In genomic region chr6:27902335-27903314, GRCh38 we compare ENCODE assay signal across 8 cellular contexts. TPM values are rescaled to one million over a fixed set of nuclear protein-coding genes. Genes with fewer than 3 reads are reported as not detected.
A peak's percentile ranks its signal among the peaks of the same experiment; 100 is the strongest.
DNase-seq lines count a peak whose midpoint lies in the region; TF ChIP-seq lines count a peak whose summit lies in the region.

No MANE protein-coding gene starts in this region.

- no peaks in the 10 kb centered on the region for H4K20me1 ChIP-seq in SU-DHL-6 (ENCODE audit: low read depth, low read length)

- H3K27me3 ChIP-seq in SU-DHL-6 (ENCODE audit: low read length) (no peaks in the 10 kb centered on the region), cardiac muscle cell (no peaks in the 10 kb centered on the region)

- H3K4me1 ChIP-seq in HEK293 (ENCODE audit: control insufficient read depth, insufficient read depth, low read length) (no peaks in the 10 kb centered on the region), cardiac muscle cell (ENCODE audit: low read depth) (no peaks in the 10 kb centered on the region)

- H3K4me1 Mint-ChIP-seq in type B pancreatic cell (ENCODE audit: unreplicated experiment), result peaks cover 15% of the 10 kb centered on the region

- H3K4me2 ChIP-seq in SU-DHL-6 (ENCODE audit: low read depth, low read length, poor library complexity, severe bottlenecking), result peak overlapping the region; percentile 91

- H3K4me3 ChIP-seq in HEK293 (ENCODE audit: low read depth, low read length) (peak overlapping the region; percentile 73), SU-DHL-6 (ENCODE audit: insufficient read depth, low read length, poor library complexity, severe bottlenecking) (peak overlapping the region; percentile 91), cardiac muscle cell (peak overlapping the region; percentile 74)

- peak; percentile 70 for DNase-seq in GDM1 (lab: John Stamatoyannopoulos, UW)
- peak; percentile 91 for DNase-seq in NAMALWA (ENCODE audit: low spot score)
- DNase-seq in activated naive CD8-positive, alpha-beta T cell treated with anti-CD3 and anti-CD28 coated beads, Interleukin-2, amount 50 U/mL, for 16 hours (ENCODE audit: low read depth, low spot score), result peak; percentile 80
- peak; percentile 78 to 85 for DNase-seq in cardiac muscle cell (ENCODE audit: low read depth in 1 of 2, low spot score in 1 of 2)
- peak; percentile 94 for DNase-seq in pons (ENCODE audit: low spot score)
- peak; percentile 89 for DNase-seq in type B pancreatic cell (ENCODE audit: extremely low spot score, unreplicated experiment)

- peaks cover 9% of the 10 kb centered on the region for H3K27me3 Mint-ChIP-seq in type B pancreatic cell

- CTCF ChIA-PET in HEK293 (lab: Yijun Ruan, JAX), result interaction anchor here (0.7 to 1.1 kb wide), 3 partner anchors 106 to 210 kb away, joined by 3 to 4 read pairs (median 3); no protein-coding TSS in a partner anchor

- POLR2A ChIA-PET in HEK293 (lab: Yijun Ruan, JAX), result interaction anchor here (0.6 to 1.2 kb wide), 11 partner anchors 10 to 1707 kb away, joined by 3 to 5 read pairs (median 4); partner anchors contain the start of gene ZKSCAN4

- peaks cover 7% of the 10 kb centered on the region for H3K36me3 Mint-ChIP-seq in type B pancreatic cell

- no peaks in the 10 kb centered on the region for H3K9me2 ChIP-seq in SU-DHL-6 (replicated peaks; ENCODE audit: insufficient read depth, low read length)

- peaks cover 3% of the 10 kb centered on the region; the same call in 1 of the 2 replicates for H3F3A ChIP-seq in SU-DHL-6 (ENCODE audit: insufficient read depth)

- H3K27ac Mint-ChIP-seq in type B pancreatic cell, result peak overlapping the region; percentile 99

- no peaks in the 10 kb centered on the region for H3K9me3 Mint-ChIP-seq in type B pancreatic cell

- no peaks in the 10 kb centered on the region for H3K79me2 ChIP-seq in SU-DHL-6 (ENCODE audit: insufficient read depth, low read length)

- no peaks in the 10 kb centered on the region for H3K36me3 ChIP-seq in HEK293 (ENCODE audit: control insufficient read depth in 2 of 2, insufficient read depth in 1 of 2, low read length in 2 of 2)
- no peaks in the 10 kb centered on the region for H3K36me3 ChIP-seq in SU-DHL-6 (ENCODE audit: low read length)
- H3K36me3 ChIP-seq in cardiac muscle cell, result no peaks in the 10 kb centered on the region

- H3K4me3 Mint-ChIP-seq in type B pancreatic cell, result peak overlapping the region; percentile 95

- H3K27ac ChIP-seq in HEK293 (ENCODE audit: extremely low read depth, low read depth, low read length) (peak overlapping the region; percentile 75), SU-DHL-6 (ENCODE audit: low read depth, low read length) (peak overlapping the region; percentile 52), cardiac muscle cell (peak overlapping the region; percentile 90)

- TF ChIP-seq CTCF in HEK293 (tag by site-specific recombination; IDR thresholded peaks at IDR 0.05) (no peak), SU-DHL-6 (IDR thresholded peaks at IDR 0.05; ENCODE audit: insufficient read depth, low read length, poor library complexity, severe bottlenecking) (no peak), cardiac muscle cell (IDR thresholded peaks at IDR 0.05; ENCODE audit: low read depth, low read length) (no peak), type B pancreatic cell (conservative IDR thresholded peaks at IDR 0.05) (no peak)

- peak overlapping the region; percentile 93 for H2AFZ ChIP-seq in SU-DHL-6 (ENCODE audit: low read depth, low read length, severe bottlenecking)

- H3K9me3 ChIP-seq in HEK293 (ENCODE audit: control insufficient read depth, insufficient read depth, low read depth, low read length), result no peaks in the 10 kb centered on the region
- no peaks in the 10 kb centered on the region for H3K9me3 ChIP-seq in SU-DHL-6 (ENCODE audit: insufficient read depth, low read length)
- H3K9me3 ChIP-seq in cardiac muscle cell (ENCODE audit: low read depth), result no peaks in the 10 kb centered on the region

- peak overlapping the region; percentile 52 for H3K9ac ChIP-seq in SU-DHL-6 (ENCODE audit: low read length)

TF ChIP-seq in HEK293, 187 proteins besides CTCF, POLR2A, EP300 and RAD21 (continues in another document):
- TF ChIP-seq KLF8 (tag by site-specific recombination; IDR thresholded peaks at IDR 0.05), result peak; percentile 30; the same call in 1 of the 2 replicates
- peak; percentile 63; the same call in 1 of the 2 replicates for TF ChIP-seq ZNF394 (tag by site-specific recombination; IDR thresholded peaks at IDR 0.05; ENCODE audit: borderline replicate concordance)
- TF ChIP-seq ZNF624 (tag by site-specific recombination; IDR thresholded peaks at IDR 0.05), result no peak
- TF ChIP-seq SALL2 (tag by site-specific recombination; IDR thresholded peaks at IDR 0.05; ENCODE audit: borderline replicate concordance), result no peak
- TF ChIP-seq ZNF362 (tag by site-specific recombination; IDR thresholded peaks at IDR 0.05), result peak; percentile 77
- TF ChIP-seq ZBTB8A (tag by site-specific recombination; IDR thresholded peaks at IDR 0.05), result peak; percentile 49
- peak; percentile 64; the same call in 1 of the 2 replicates for TF ChIP-seq ZSCAN30 (tag by site-specific recombination; IDR thresholded peaks at IDR 0.05)
- TF ChIP-seq ZNF561 (tag by site-specific recombination; IDR thresholded peaks at IDR 0.05; ENCODE audit: borderline replicate concordance), result peak; percentile 78
- peak; percentile 64; the same call in 1 of the 2 replicates for TF ChIP-seq ZNF221 (tag by site-specific recombination; IDR thresholded peaks at IDR 0.05; ENCODE audit: borderline replicate concordance)
- TF ChIP-seq ZNF449 (tag by site-specific recombination; IDR thresholded peaks at IDR 0.05), result peak; percentile 13; the same call in 1 of the 2 replicates
- no peak for TF ChIP-seq ZNF560 (tag by site-specific recombination; IDR thresholded peaks at IDR 0.05; ENCODE audit: borderline replicate concordance)
- TF ChIP-seq PRDM6 (tag by site-specific recombination; IDR thresholded peaks at IDR 0.05), result peak; percentile 22; the same call in 1 of the 2 replicates
- TF ChIP-seq SP3 (tag by site-specific recombination; IDR thresholded peaks at IDR 0.05), result 0 out of 2 replicates have a peak, but pooled peaks have one; percentile 2
- no peak for TF ChIP-seq ZNF398 (tag by site-specific recombination; IDR thresholded peaks at IDR 0.05)

RNA-seq across cellular contexts. Expression of gene OR2B2, which starts 9.6 kb away (rescaled TPM):
- total RNA-seq in cardiac muscle cell (not detected in 2 replicates), type B pancreatic cell (ENCODE audit: low replicate concordance) (not detected in 2 replicates)
- not detected in 2 replicates for polyA plus RNA-seq in cardiac muscle cell

RNA-seq across cellular contexts. Expression of gene OR2B6, which starts 54.4 kb away (rescaled TPM):
- total RNA-seq in cardiac muscle cell (not detected in 2 replicates), type B pancreatic cell (ENCODE audit: low replicate concordance) (not detected in 2 replicates)
- not detected in 2 replicates for polyA plus RNA-seq in cardiac muscle cell

Comparison
In these comparisons a context has a peak if more than half of its experiments do, and no peak if none do; other contexts are left out.
1. Peak in every context shown above with its lines: DNase-seq, H3K4me3 ChIP-seq and H3K27ac ChIP-seq.